In the genomic region with DNA sequence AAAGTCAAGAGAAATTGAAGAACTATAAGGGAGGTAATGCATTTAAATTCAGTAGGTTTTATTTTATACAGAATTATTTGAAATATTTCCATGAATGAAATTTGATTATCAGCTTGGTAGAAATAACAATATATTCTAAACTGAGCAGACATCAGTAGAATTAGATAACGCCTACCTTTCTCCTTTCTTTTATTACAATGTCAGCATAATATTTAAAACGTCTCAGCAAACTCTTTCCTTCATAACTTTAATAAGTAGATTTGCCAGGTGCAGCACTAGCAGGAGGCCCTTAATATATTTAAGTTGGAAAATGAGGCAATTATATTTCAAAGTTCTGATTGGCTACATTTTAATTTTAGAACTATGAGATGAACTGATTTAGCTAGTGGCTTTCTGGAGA, we compare ENCODE assay signal across 26 cellular contexts.
"Had no signal": no experiment of that assay in that cellular context is flagged by ENCODE, and none has a peak within 500 bp of the region (broad histone marks: within the 10 kb centered on the region; RNA-seq: fewer than 3 reads in every experiment).

No MANE protein-coding gene starts in this region.

- DNase-seq: naive thymus-derived CD8-positive, alpha-beta T cell; nephron progenitor cell; nucleus accumbens; pancreas; right cardiac atrium; spleen; stimulated activated CD4-positive, alpha-beta T cell treated with anti-CD3 and anti-CD28 coated beads, Interleukin-12 subunit alpha, Interleukin-12 subunit beta, amount 100 ng/mL, for 4 hours; stimulated activated CD4-positive, alpha-beta T cell treated with anti-CD3 and anti-CD28 coated beads, Interleukin-1b, Interleukin-23, amount 100 ng/mL, for 48 hours; stimulated activated CD4-positive, alpha-beta T cell treated with anti-CD3 and anti-CD28 coated beads, Interleukin-4, amount 100 ng/mL, for 1 hour; stimulated activated naive B cell treated with anti-CD40 and anti-IgM and Interleukin-4, amounts not matched to agents 10 μg/mL and 1 μg/mL and 100 μg/mL, for 72 hours; stimulated activated naive CD4-positive, alpha-beta T cell treated with Interleukin-2 at 50 U/mL for 16 hours; stomach; thyroid gland; trophoblast cell; upper lobe of left lung had no signal

- ATAC-seq: naive thymus-derived CD8-positive, alpha-beta T cell; natural killer cell treated with Interleukin-12 subunit alpha and Interleukin-12 subunit beta and Interleukin-15 and Interleukin-18, amount 100 ng/mL, for 72 hours; pancreas; right cardiac atrium; sciatic nerve; stimulated activated effector memory CD8-positive, alpha-beta T cell treated with anti-CD3 and anti-CD28 coated beads, Interleukin-12 subunit alpha, Interleukin-12 subunit beta, amount 100 ng/mL, for 72 hours; stimulated activated naive B cell treated with anti-CD40 and anti-IgM and Interleukin-4, amounts not matched to agents 10 μg/mL and 1 μg/mL and 100 μg/mL, for 72 hours had no signal

- FAIRE-seq: pancreas, urothelium cell line had no signal

- H3K27me3 ChIP-seq: neutrophil, pancreas, spleen, stomach, thyroid gland, tibial nerve, upper lobe of left lung, vagina had no signal

- H3K4me3 ChIP-seq: pancreas, prostate gland, skin epidermis, smooth muscle cell, spleen, stomach, thoracic aorta, thyroid gland, tibial nerve, upper lobe of left lung, vagina had no signal

- H3K4me1 ChIP-seq: pancreas, prostate gland, spleen, stomach, thyroid gland, tibial nerve, upper lobe of left lung, vagina had no signal

- H3K27ac ChIP-seq: neutrophil, pancreas, prostate gland, skin epidermis, spleen, stomach, thoracic aorta, thyroid gland, tibial nerve, upper lobe of left lung, vagina had no signal

- H3K9me3 ChIP-seq: neutrophil, pancreas, prostate gland, spleen, stomach, thoracic aorta, thyroid gland, tibial nerve, upper lobe of left lung, vagina had no signal

- H3K36me3 ChIP-seq: neutrophil, pancreas, prostate gland, spleen, stomach, thoracic aorta, thyroid gland, tibial nerve, upper lobe of left lung, vagina had no signal
